ENCODE assay signal across 22 cellular contexts in the genomic region with DNA sequence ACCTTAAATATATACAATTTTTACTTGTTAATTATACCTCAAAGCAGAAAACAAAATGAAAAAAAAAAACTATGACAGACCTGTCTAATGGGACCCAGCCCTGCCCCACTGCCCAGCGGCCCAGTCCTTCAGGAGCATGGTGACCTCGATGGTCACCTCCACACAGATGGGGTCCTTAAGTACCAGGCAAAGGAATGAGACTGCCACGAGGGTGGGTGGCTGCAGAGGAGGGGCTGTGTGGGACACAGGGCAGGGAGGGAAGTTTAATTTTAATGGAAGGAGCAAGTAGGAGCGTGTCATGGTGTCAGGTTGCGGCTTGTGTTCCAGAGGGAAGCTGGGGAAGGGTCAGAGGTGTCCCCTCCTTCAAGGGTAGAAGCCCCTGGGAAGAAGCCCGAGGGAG. TPM values are rescaled to one million over a fixed set of nuclear protein-coding genes. Genes with fewer than 3 reads are reported as not detected.
A peak's percentile ranks its signal among the peaks of the same experiment; 100 is the strongest.
DNase-seq lines count a peak whose midpoint lies in the region; ATAC-seq and TF ChIP-seq lines count a peak whose summit lies in the region.
"Had no signal": no experiment of that assay in that cellular context is flagged by ENCODE, and none has a peak within 500 bp of the region (broad histone marks: within the 10 kb centered on the region; RNA-seq: fewer than 3 reads in every experiment).

No MANE protein-coding gene starts in this region.

- DNase-seq in activated CD8-positive, alpha-beta memory T cell treated with anti-CD3 and anti-CD28 coated beads, Interleukin-2, amount 10 ng/mL, durations not matched to agents 7 days and 5 days, result peak; percentile 19
- DNase-seq in activated CD8-positive, alpha-beta memory T cell treated with anti-CD3 and anti-CD28 coated beads for 24 hours, result no peak
- DNase-seq in left lobe of liver (ENCODE audit: low spot score) (peak; percentile 12), neural progenitor cell (ENCODE audit: low spot score) (no peak), ureter (ENCODE audit: low spot score) (peak; percentile 23), mucosa of gallbladder (ENCODE audit: low spot score) (no peak)
- no peak for DNase-seq in stimulated activated CD4-positive, alpha-beta T cell treated with anti-CD3 and anti-CD28 coated beads, Interleukin-4, amount 100 ng/mL, for 1 hour
- DNase-seq: Caco-2; CD4-positive, CD25-positive, alpha-beta regulatory T cell; CD8-positive, alpha-beta T cell; DMS79; EL; GDM1; GOT3; H7; HCEC 1CT had no signal

- ATAC-seq in activated CD8-positive, alpha-beta memory T cell treated with anti-CD3 and anti-CD28 coated beads, Interleukin-2, amount 10 ng/mL, durations not matched to agents 7 days and 5 days, result no peak
- ATAC-seq in left lobe of liver, result no peak
- no peak for ATAC-seq in HG03095 (IDR thresholded peaks at IDR 0.05; ENCODE audit: unreplicated experiment)
- ATAC-seq: CD8-positive, alpha-beta T cell; GM12878 had no signal

- CTCF ChIA-PET in activated CD8-positive, alpha-beta memory T cell treated with anti-CD3 and anti-CD28 coated beads, Interleukin-2, amount 10 ng/mL, durations not matched to agents 7 days and 5 days (lab: Charles Lee), result interaction anchor here (0.8 kb wide), 1 partner anchor 11 kb away, joined by 3 read pairs; no protein-coding TSS in a partner anchor

- no peak overlapping the region for H3K9ac ChIP-seq in neural progenitor cell
- H3K9ac ChIP-seq: BLaER1 had no signal

- no peaks in the 10 kb centered on the region for H4K20me1 ChIP-seq in neural progenitor cell (ENCODE audit: low read depth)
- H4K20me1 ChIP-seq: BLaER1 had no signal

- no peak overlapping the region for H3K27ac ChIP-seq in neural progenitor cell
- H3K27ac ChIP-seq: 22Rv1, BLaER1, C4-2B had no signal

- no peak overlapping the region for H3K4me3 Mint-ChIP-seq in activated CD8-positive, alpha-beta memory T cell treated with anti-CD3 and anti-CD28 coated beads, Interleukin-2, amount 10 ng/mL, durations not matched to agents 7 days and 5 days
- H3K4me3 Mint-ChIP-seq in neural progenitor cell, result peak overlapping the region; percentile 38
- H3K4me3 Mint-ChIP-seq: B cell; CD4-positive, CD25-positive, alpha-beta regulatory T cell; CD8-positive, alpha-beta T cell had no signal

- H3F3A ChIP-seq in neural progenitor cell (ENCODE audit: low read depth), result no peaks in the 10 kb centered on the region

- H3K9me3 Mint-ChIP-seq in activated CD8-positive, alpha-beta memory T cell treated with anti-CD3 and anti-CD28 coated beads, Interleukin-2, amount 10 ng/mL, durations not matched to agents 7 days and 5 days (ENCODE audit: low read depth), result no peaks in the 10 kb centered on the region
- peaks cover 6% of the 10 kb centered on the region for H3K9me3 Mint-ChIP-seq in neural progenitor cell
- H3K9me3 Mint-ChIP-seq: CD8-positive, alpha-beta T cell had no signal

- H3K36me3 ChIP-seq in neural progenitor cell, result no peaks in the 10 kb centered on the region
- H3K36me3 ChIP-seq: BLaER1 had no signal

- H3K4me1 ChIP-seq in neural progenitor cell, result peaks cover 10% of the 10 kb centered on the region
- H3K4me1 ChIP-seq: BLaER1, Caco-2 had no signal

- no peak for TF ChIP-seq CTCF in neural progenitor cell (IDR thresholded peaks at IDR 0.05)

- no peaks in the 10 kb centered on the region for H3K27me3 Mint-ChIP-seq in activated CD8-positive, alpha-beta memory T cell treated with anti-CD3 and anti-CD28 coated beads, Interleukin-2, amount 10 ng/mL, durations not matched to agents 7 days and 5 days
- no peaks in the 10 kb centered on the region for H3K27me3 Mint-ChIP-seq in neural progenitor cell (ENCODE audit: insufficient read depth, low read depth)
- H3K27me3 Mint-ChIP-seq: B cell had no signal

- no peaks in the 10 kb centered on the region for H3K27me3 ChIP-seq in neural progenitor cell
- H3K27me3 ChIP-seq: BLaER1 had no signal

- no peaks in the 10 kb centered on the region for H3K79me2 ChIP-seq in neural progenitor cell (ENCODE audit: low read depth)

- no peak overlapping the region for H3K27ac Mint-ChIP-seq in activated CD8-positive, alpha-beta memory T cell treated with anti-CD3 and anti-CD28 coated beads, Interleukin-2, amount 10 ng/mL, durations not matched to agents 7 days and 5 days
- H3K27ac Mint-ChIP-seq in neural progenitor cell, result peak overlapping the region; percentile 36
- H3K27ac Mint-ChIP-seq: B cell; CD4-positive, CD25-positive, alpha-beta regulatory T cell; CD8-positive, alpha-beta T cell had no signal

- H2AFZ ChIP-seq in neural progenitor cell (replicated peaks), result no peak overlapping the region

- peaks cover 2% of the 10 kb centered on the region for H3K4me1 Mint-ChIP-seq in activated CD8-positive, alpha-beta memory T cell treated with anti-CD3 and anti-CD28 coated beads, Interleukin-2, amount 10 ng/mL, durations not matched to agents 7 days and 5 days
- H3K4me1 Mint-ChIP-seq in neural progenitor cell, result peaks cover 18% of the 10 kb centered on the region

- no peak overlapping the region for H3K4me3 ChIP-seq in neural progenitor cell
- H3K4me3 ChIP-seq: BLaER1, GM12878 had no signal

- H3K4me2 ChIP-seq in neural progenitor cell, result no peak overlapping the region
- H3K4me2 ChIP-seq: BLaER1 had no signal

- H3K9me3 ChIP-seq in neural progenitor cell (ENCODE audit: low read depth), result no peaks in the 10 kb centered on the region
- H3K9me3 ChIP-seq: BLaER1, Caco-2 had no signal

- no peaks in the 10 kb centered on the region for H3K36me3 Mint-ChIP-seq in activated CD8-positive, alpha-beta memory T cell treated with anti-CD3 and anti-CD28 coated beads, Interleukin-2, amount 10 ng/mL, durations not matched to agents 7 days and 5 days
- no peaks in the 10 kb centered on the region for H3K36me3 Mint-ChIP-seq in neural progenitor cell
- H3K36me3 Mint-ChIP-seq: CD4-positive, CD25-positive, alpha-beta regulatory T cell; CD8-positive, alpha-beta T cell had no signal

RNA-seq across cellular contexts. Expression of a gene that starts 28.6 kb away (rescaled TPM):
- total RNA-seq in activated CD8-positive, alpha-beta memory T cell treated with anti-CD3 and anti-CD28 coated beads, Interleukin-2, amount 10 ng/mL, durations not matched to agents 7 days and 5 days, result 1 to 10 TPM in 1 of 2 experiments, under 1 TPM in 1; 0.67 to 1.0 TPM
- total RNA-seq in left lobe of liver (0.58 TPM), neural progenitor cell (ENCODE audit: low replicate concordance) (0.28 TPM in 1 of 2 replicates, not detected in the other), ureter (0.73 TPM), mucosa of gallbladder (0.92 TPM)
- total RNA-seq: H7 had no signal

Comparison
In these comparisons a context has a peak if more than half of its experiments do, and no peak if none do; other contexts are left out.
1. DNase-seq: peak in activated CD8-positive, alpha-beta memory T cell treated with anti-CD3 and anti-CD28 coated beads, Interleukin-2, amount 10 ng/mL, durations not matched to agents 7 days and 5 days (single experiment), left lobe of liver (single experiment) and ureter (single experiment); none in activated CD8-positive, alpha-beta memory T cell treated with anti-CD3 and anti-CD28 coated beads for 24 hours (single experiment), neural progenitor cell (single experiment), stimulated activated CD4-positive, alpha-beta T cell treated with anti-CD3 and anti-CD28 coated beads, Interleukin-4, amount 100 ng/mL, for 1 hour (single experiment) and mucosa of gallbladder (single experiment).